13 cellular contexts compared by ENCODE assay signal in the genomic region with DNA sequence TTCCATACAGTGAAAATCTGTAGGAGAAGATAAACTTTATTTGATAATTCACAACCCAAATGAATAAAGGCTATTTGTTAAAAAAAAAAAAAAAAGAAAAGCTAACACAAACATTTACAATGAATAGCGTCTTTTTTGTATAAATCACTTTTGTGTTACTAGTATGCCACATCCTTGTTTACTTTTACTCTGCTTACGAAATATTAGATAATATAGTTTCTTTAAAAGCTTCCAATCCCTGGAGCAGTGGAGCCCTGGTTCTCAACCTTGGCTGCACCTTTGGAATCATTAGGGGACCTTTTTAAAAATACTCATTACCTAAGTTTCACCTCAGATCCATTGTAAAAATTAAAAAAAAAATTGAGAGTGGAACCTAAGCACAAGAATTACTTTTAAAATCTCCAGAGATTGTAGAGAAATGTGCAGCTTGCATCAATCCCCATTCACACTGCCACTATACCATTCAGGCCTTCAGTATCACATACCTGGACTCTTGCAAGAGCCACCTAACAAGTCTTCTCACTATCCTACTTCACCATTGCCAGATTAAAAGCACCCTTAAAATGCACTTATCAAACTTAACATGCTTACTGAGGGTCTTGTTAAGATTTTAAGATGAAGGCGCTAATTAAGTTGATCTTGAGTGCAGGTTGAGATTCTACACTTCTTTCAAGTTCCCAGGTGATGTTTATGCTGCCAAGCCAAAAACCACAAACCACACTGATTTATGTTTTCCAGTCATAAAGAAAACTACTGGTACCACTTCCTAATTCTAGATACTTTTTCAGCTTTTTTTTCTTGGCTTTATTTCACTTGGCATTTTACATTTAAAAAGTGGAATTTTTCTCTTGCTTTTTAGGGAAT. TPM values are rescaled to one million over a fixed set of nuclear protein-coding genes. Genes with fewer than 3 reads are reported as not detected.
DNase-seq lines count a peak whose midpoint lies in the region; ATAC-seq, FAIRE-seq and TF ChIP-seq lines count a peak whose summit lies in the region.
"Had no signal": no experiment of that assay in that cellular context is flagged by ENCODE, and none has a peak within 500 bp of the region (broad histone marks: within the 10 kb centered on the region; RNA-seq: fewer than 3 reads in every experiment).

No MANE protein-coding gene starts in this region.

- peaks cover 33% of the 10 kb centered on the region for H3K4me1 Mint-ChIP-seq in Calu3 (ENCODE audit: low read depth, unreplicated experiment)
- H3K4me1 Mint-ChIP-seq in H9: peaks cover 5 to 9% of the 10 kb centered on the region in 2 experiments

- H3K4me3 Mint-ChIP-seq in Calu3 (ENCODE audit: low read depth, unreplicated experiment) (no peak overlapping the region), H9 (no peak overlapping the region)

- 69 to 73% methylated on average over 3 of the region's 3 CpGs for WGBS in gastroesophageal sphincter (ENCODE audit: low coverage in 1 of 2), 2 donors
- no CpG with 5 or more reads among the region's 3 CpGs for WGBS in H9 (ENCODE audit: extremely low coverage, insufficient read length, low lambda C conversion rate)

- no peak overlapping the region for H2BK20ac ChIP-seq in H9 (ENCODE audit: low read depth, low read length, poor library complexity, severe bottlenecking)

- H4K20me1 ChIP-seq in H9 (ENCODE audit: control insufficient read depth, insufficient read depth, insufficient read length): no peaks in the 10 kb centered on the region

- BruUV-seq in Calu3 (replicated peaks; lab: Mats Ljungman, UMichigan): no TSS peak

- H4K5ac ChIP-seq in H9 (ENCODE audit: insufficient read length, low read depth, low read length): no peak overlapping the region

- H3K9me3 ChIP-seq in gastroesophageal sphincter (no peaks in the 10 kb centered on the region), H9 (ENCODE audit: control insufficient read depth, low read depth, low read length) (no peaks in the 10 kb centered on the region)
- H3K9me3 ChIP-seq: spleen had no signal

- no peaks in the 10 kb centered on the region for H3K27me3 ChIP-seq in gastroesophageal sphincter
- no peaks in the 10 kb centered on the region for H3K27me3 ChIP-seq in H9 (ENCODE audit: insufficient read depth, low read length)
- H3K27me3 ChIP-seq: spleen had no signal

- H3K79me1 ChIP-seq in H9 (ENCODE audit: insufficient read depth, low read depth, low read length, poor library complexity, severe bottlenecking): no peaks in the 10 kb centered on the region

- peak; percentile 76 for FAIRE-seq in GM19239 (lab: Jason Lieb, UNC)

- H2AK5ac ChIP-seq in H9 (ENCODE audit: insufficient read length, low read length): no peak overlapping the region

- H3K4me1 ChIP-seq in gastroesophageal sphincter (peaks cover 0 to 31% (median 5%) of the 10 kb centered on the region in 3 donors), H9 (ENCODE audit: insufficient read depth, low read length) (no peaks in the 10 kb centered on the region)

- no peak overlapping the region for H3K4ac ChIP-seq in H9 (ENCODE audit: low read depth, low read length)

- no peak overlapping the region for H2BK12ac ChIP-seq in H9 (ENCODE audit: insufficient read length, low read depth, low read length)

- H3K36me3 ChIP-seq in gastroesophageal sphincter: no peaks in the 10 kb centered on the region
- H3K36me3 ChIP-seq: spleen had no signal

- no peak overlapping the region for H2BK15ac ChIP-seq in H9 (ENCODE audit: low read depth, low read length)

- no peak overlapping the region for H2BK5ac ChIP-seq in H9 (ENCODE audit: insufficient read length, low read length)

- intact Hi-C loops in Calu3 (cut with micrococcal nuclease; ENCODE audit: unreplicated experiment): no loop called here

- TF ChIP-seq CTCF in Calu3 (IDR thresholded peaks at IDR 0.05; ENCODE audit: unreplicated experiment) (no peak), gastroesophageal sphincter (IDR thresholded peaks at IDR 0.05) (no peak), coronary artery (IDR thresholded peaks at IDR 0.05) (no peak), H9 (conservative IDR thresholded peaks at IDR 0.05) (no peak)

- no peak overlapping the region for H3K27ac ChIP-seq in gastroesophageal sphincter
- H3K27ac ChIP-seq in coronary artery: no peak overlapping the region
- H3K27ac ChIP-seq in H9 (ENCODE audit: insufficient read length, low read depth, low read length): no peak overlapping the region
- H3K27ac ChIP-seq: spleen had no signal

- no peak overlapping the region for H3K23ac ChIP-seq in H9 (ENCODE audit: insufficient read length, low read depth, low read length)

- no peak overlapping the region for H3K56ac ChIP-seq in H9 (ENCODE audit: insufficient read length, low read depth, low read length)

- CTCF ChIA-PET in Calu3 (lab: Charles Lee): no interaction called here

- no peak overlapping the region for H3K9ac ChIP-seq in H9 (ENCODE audit: extremely low read depth, insufficient read length, low read length)

- H3K27me3 Mint-ChIP-seq in Calu3 (ENCODE audit: unreplicated experiment) (no peaks in the 10 kb centered on the region), H9 (ENCODE audit: low read depth) (no peaks in the 10 kb centered on the region)

- H3K9me3 Mint-ChIP-seq in Calu3 (ENCODE audit: low read depth, unreplicated experiment): no peaks in the 10 kb centered on the region
- no peaks in the 10 kb centered on the region for H3K9me3 Mint-ChIP-seq in H9

- no peak overlapping the region for H3K14ac ChIP-seq in H9 (ENCODE audit: insufficient read depth, low read length)

- no peak overlapping the region for H4K8ac ChIP-seq in H9 (replicated peaks; ENCODE audit: insufficient read length, low read depth, low read length)

- no peak overlapping the region for H2AFZ ChIP-seq in H9 (ENCODE audit: low read length)

- H2BK120ac ChIP-seq in H9 (ENCODE audit: low read depth, low read length, poor library complexity, severe bottlenecking): no peak overlapping the region

- H3K36me3 Mint-ChIP-seq in Calu3 (ENCODE audit: insufficient read depth, unreplicated experiment) (no peaks in the 10 kb centered on the region), H9 (ENCODE audit: insufficient read depth in 1 of 3, low read depth in 3 of 3) (no peaks in the 10 kb centered on the region)

- H3T11ph ChIP-seq in H9 (ENCODE audit: low read length): no peak overlapping the region

- no peaks in the 10 kb centered on the region for H3K23me2 ChIP-seq in H9 (ENCODE audit: insufficient read length, low read depth, low read length, poor library complexity, severe bottlenecking)

- no peak overlapping the region for H3K18ac ChIP-seq in H9 (ENCODE audit: insufficient read length, low read depth, low read length)

- no peak overlapping the region for H4K91ac ChIP-seq in H9 (ENCODE audit: insufficient read length, low read depth, low read length)

- TF ChIP-seq POLR2A in gastroesophageal sphincter (IDR thresholded peaks at IDR 0.05): no peak

- H3K27ac Mint-ChIP-seq in Calu3 (ENCODE audit: unreplicated experiment) (peak overlapping the region; percentile 27), H9 (no peak overlapping the region)

- no peak for TF ChIP-seq EP300 in gastroesophageal sphincter (IDR thresholded peaks at IDR 0.05)

- H3K4me3 ChIP-seq in gastroesophageal sphincter (no peak overlapping the region), coronary artery (no peak overlapping the region)
- H3K4me3 ChIP-seq: spleen had no signal

- ATAC-seq in HG02885 (IDR thresholded peaks at IDR 0.05; ENCODE audit: poor library complexity, unreplicated experiment) (peak; percentile 94), gastroesophageal sphincter (no peak)
- ATAC-seq: HCT116, left ventricle myocardium superior had no signal

- no peaks in the 10 kb centered on the region for H3K79me2 ChIP-seq in H9 (ENCODE audit: insufficient read depth, low read length)

- no peak overlapping the region for H3K4me2 ChIP-seq in H9 (ENCODE audit: insufficient read depth, insufficient read length, low read length)

- no peak for DNase-seq in Calu3
- DNase-seq in GM19239 (ENCODE audit: insufficient read length, low spot score): peak; percentile 2
- DNase-seq in MV-4-11 (lab: John Stamatoyannopoulos, UW): peak; percentile 69
- no peak for DNase-seq in HPDE6-E6E7 (ENCODE audit: extremely low spot score)
- no peak for DNase-seq in coronary artery (ENCODE audit: low spot score)
- no peak for DNase-seq in H9
- DNase-seq: effector memory CD4-positive, alpha-beta T cell; left ventricle myocardium superior; NK-92 treated with Interleukin-12 subunit alpha and Interleukin-12 subunit beta, amount 100 ng/mL, for 24 hours; spleen had no signal

RNA-seq across cellular contexts. Expression of a gene that starts 59.7 kb away (rescaled TPM):
- total RNA-seq in Calu3 (2022): 81.8 and 86.5 TPM in 2 replicates
- 10 to 100 TPM; 46.3 to 74.6 (median 67.4) TPM for total RNA-seq in gastroesophageal sphincter
- total RNA-seq in H9 (2021): 70.3 and 71.3 TPM in 2 replicates

Comparison
In these comparisons a context has a peak if more than half of its experiments do, and no peak if none do; other contexts are left out.
1. DNase-seq: peak in GM19239 (single experiment) and MV-4-11 (single experiment); none in Calu3 (single experiment), HPDE6-E6E7 (single experiment), coronary artery (single experiment) and H9 (single experiment).